ENCODE assay signal across 8 cellular contexts in the genomic region with DNA sequence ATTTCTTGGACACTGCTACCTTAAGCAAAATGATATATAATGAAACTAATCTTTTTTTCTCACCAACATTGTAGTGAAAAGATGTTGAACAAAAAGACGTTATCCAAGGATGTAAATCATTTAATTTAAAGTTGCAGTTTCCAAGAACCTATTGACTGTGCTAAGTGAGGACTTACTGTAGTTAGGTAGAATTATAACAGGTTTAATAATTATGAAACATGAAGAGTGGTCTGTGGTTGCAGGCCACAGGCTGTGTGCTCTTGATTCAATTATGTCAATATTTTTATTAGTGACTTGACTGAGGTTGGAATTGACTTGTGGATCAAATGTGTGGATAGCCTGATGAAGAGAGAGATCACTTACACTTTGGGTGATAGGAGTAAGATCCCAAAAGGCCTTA.
"Had no signal": no experiment of that assay in that cellular context is flagged by ENCODE, and none has a peak within 500 bp of the region (broad histone marks: within the 10 kb centered on the region; RNA-seq: fewer than 3 reads in every experiment).

No MANE protein-coding gene starts in this region.

- FAIRE-seq: HepG2, HTR-8/SVneo, K562 had no signal

- H3K27ac ChIP-seq: HL-60 had no signal

- H3K4me3 ChIP-seq: K562 had no signal

- H3K4me3 Mint-ChIP-seq: IgD-negative memory B cell had no signal

- H3K27me3 Mint-ChIP-seq: IgD-negative memory B cell had no signal

- ATAC-seq: HepG2, K562 had no signal

- DNase-seq: IMR-90, KBM-7, KG1 had no signal
